In the genomic region with DNA sequence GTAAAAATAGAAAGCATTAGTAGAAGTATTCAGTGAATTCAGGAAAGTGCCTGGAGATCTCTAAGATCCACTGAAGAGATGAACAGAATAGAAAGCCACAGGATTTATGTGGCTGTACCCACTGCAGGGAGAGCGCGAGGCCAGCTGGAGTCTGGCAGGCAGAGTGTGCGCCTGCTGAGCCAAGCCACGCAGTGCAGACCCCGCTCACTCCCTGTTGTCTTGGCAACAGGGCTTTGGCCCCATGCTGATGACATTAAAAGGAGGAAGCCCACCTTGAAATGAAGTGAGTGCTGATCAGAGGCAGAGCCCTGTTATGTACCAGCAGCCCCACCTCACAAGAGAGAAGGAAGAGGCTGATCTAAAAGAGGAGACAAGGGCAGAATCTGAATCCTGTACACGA, we compare ENCODE assay signal across 21 cellular contexts. TPM values are rescaled to one million over a fixed set of nuclear protein-coding genes. Genes with fewer than 3 reads are reported as not detected.
DNase-seq lines count a peak whose midpoint lies in the region; ATAC-seq and TF ChIP-seq lines count a peak whose summit lies in the region.
"Had no signal": no experiment of that assay in that cellular context is flagged by ENCODE, and none has a peak within 500 bp of the region (broad histone marks: within the 10 kb centered on the region; RNA-seq: fewer than 3 reads in every experiment).

No MANE protein-coding gene starts in this region.

- no peak overlapping the region for H3K4me3 ChIP-seq in SK-N-SH (ENCODE audit: low read depth in 2 of 2, low read length in 1 of 2)
- no peak overlapping the region for H3K4me3 ChIP-seq in DND-41 (ENCODE audit: low read depth in 1 of 2, low read length in 2 of 2)
- no peak overlapping the region for H3K4me3 ChIP-seq in neural cell (ENCODE audit: low read length)
- no peak overlapping the region for H3K4me3 ChIP-seq in Peyer's patch
- H3K4me3 ChIP-seq: ovary, SJSA1, tibial nerve had no signal

- no peak for TF ChIP-seq RAD21 in SK-N-SH (IDR thresholded peaks at IDR 0.05; ENCODE audit: low read length)
- TF ChIP-seq RAD21 in neural cell (conservative IDR thresholded peaks at IDR 0.05), result no peak

- H3K9me3 ChIP-seq in SK-N-SH, result no peaks in the 10 kb centered on the region
- H3K9me3 ChIP-seq in DND-41 (ENCODE audit: insufficient read depth, low read length, severe bottlenecking), result no peaks in the 10 kb centered on the region
- no peaks in the 10 kb centered on the region for H3K9me3 ChIP-seq in neural cell (ENCODE audit: low read length)
- no peaks in the 10 kb centered on the region for H3K9me3 ChIP-seq in Peyer's patch
- H3K9me3 ChIP-seq: ovary, SJSA1, tibial nerve had no signal

- H3F3A ChIP-seq in SK-N-SH (replicated peaks; ENCODE audit: insufficient read depth) (no peaks in the 10 kb centered on the region), neural cell (ENCODE audit: insufficient read depth, low read length, poor library complexity, severe bottlenecking) (no peaks in the 10 kb centered on the region)

- H3K36me3 Mint-ChIP-seq in activated naive CD8-positive, alpha-beta T cell treated with anti-CD3 and anti-CD28 coated beads for 36 hours, result peaks cover 5% of the 10 kb centered on the region

- ATAC-seq in SK-N-SH treated with all-trans-retinoic acid at 6 μM for 48 hours, result peak; percentile 16; the same call in 1 of the 3 replicates
- peak; percentile 50 for ATAC-seq in DND-41 (ENCODE audit: insufficient read depth, low read depth)

- TF ChIP-seq CTCF in SK-N-SH (IDR thresholded peaks at IDR 0.05) (no peak), DND-41 (IDR thresholded peaks at IDR 0.05; ENCODE audit: borderline replicate concordance, extremely low read depth, low read length, poor library complexity, severe bottlenecking) (no peak), neural cell (IDR thresholded peaks at IDR 0.05; ENCODE audit: poor library complexity, severe bottlenecking) (no peak), Peyer's patch (IDR thresholded peaks at IDR 0.05) (no peak)

- H3K27ac Mint-ChIP-seq in activated naive CD8-positive, alpha-beta T cell treated with anti-CD3 and anti-CD28 coated beads for 36 hours, result peak overlapping the region; percentile 94
- H3K27ac Mint-ChIP-seq: mesothelial cell of epicardium had no signal

- CTCF ChIA-PET in SK-N-SH (lab: Yijun Ruan, JAX), result interaction anchor here (1.4 kb wide), 1 partner anchor 36 kb away, joined by 5 read pairs; a partner anchor contains a TSS

- H2AFZ ChIP-seq in SK-N-SH (ENCODE audit: low read depth), result no peak overlapping the region
- H2AFZ ChIP-seq in DND-41 (ENCODE audit: low read depth, low read length), result no peak overlapping the region
- H2AFZ ChIP-seq in neural cell (ENCODE audit: low read depth, low read length), result no peak overlapping the region

- H3K4me1 Mint-ChIP-seq in activated naive CD8-positive, alpha-beta T cell treated with anti-CD3 and anti-CD28 coated beads for 36 hours, result peaks cover 33% of the 10 kb centered on the region
- H3K4me1 Mint-ChIP-seq: mesothelial cell of epicardium had no signal

- H3K36me3 ChIP-seq in SK-N-SH (replicated peaks in 1 of 2; ENCODE audit: control insufficient read depth in 1 of 2, insufficient read depth in 2 of 2, low read length in 1 of 2) (no peaks in the 10 kb centered on the region), DND-41 (ENCODE audit: insufficient read depth, low read length) (peaks cover 85% of the 10 kb centered on the region), neural cell (ENCODE audit: insufficient read depth, low read length) (no peaks in the 10 kb centered on the region), Peyer's patch (no peaks in the 10 kb centered on the region)
- H3K36me3 ChIP-seq: ovary, SJSA1 had no signal

- H3K4me1 ChIP-seq in SK-N-SH (ENCODE audit: control insufficient read depth in 1 of 2, insufficient read depth in 2 of 2, low read depth in 1 of 2, low read length in 1 of 2) (peaks cover 0 to 7% of the 10 kb centered on the region in 2 experiments; a peak in 1 of 4 replicates), DND-41 (ENCODE audit: insufficient read depth, low read length) (peaks cover 99% of the 10 kb centered on the region), Peyer's patch (no peaks in the 10 kb centered on the region)
- H3K4me1 ChIP-seq: SJSA1, tibial nerve had no signal

- no peaks in the 10 kb centered on the region for H3K9me3 Mint-ChIP-seq in activated naive CD8-positive, alpha-beta T cell treated with anti-CD3 and anti-CD28 coated beads for 36 hours
- H3K9me3 Mint-ChIP-seq: mesothelial cell of epicardium had no signal

- POLR2A ChIA-PET in SK-N-SH (lab: Yijun Ruan, JAX), result no interaction called here

- H3K27me3 ChIP-seq in SK-N-SH (ENCODE audit: insufficient read depth), result no peaks in the 10 kb centered on the region
- no peaks in the 10 kb centered on the region for H3K27me3 ChIP-seq in DND-41 (ENCODE audit: insufficient read depth, low read length, poor library complexity)
- H3K27me3 ChIP-seq in neural cell (ENCODE audit: insufficient read depth, low read depth, low read length), result no peaks in the 10 kb centered on the region
- no peaks in the 10 kb centered on the region for H3K27me3 ChIP-seq in Peyer's patch
- H3K27me3 ChIP-seq: ovary, SJSA1, tibial nerve had no signal

- H3K27ac ChIP-seq in SK-N-SH (ENCODE audit: low read depth in 2 of 2, low read length in 1 of 2) (no peak overlapping the region), DND-41 (ENCODE audit: low read length) (peak overlapping the region; percentile 98), neural cell (ENCODE audit: low read length) (peak overlapping the region; percentile 45), Peyer's patch (peak overlapping the region in 1 of 4 donors; percentile 64)
- H3K27ac ChIP-seq: C4-2B, ovary, SJSA1, tibial nerve had no signal

- H3K27me3 Mint-ChIP-seq in activated naive CD8-positive, alpha-beta T cell treated with anti-CD3 and anti-CD28 coated beads for 36 hours, result no peaks in the 10 kb centered on the region

- H3K4me2 ChIP-seq in SK-N-SH (no peak overlapping the region), DND-41 (ENCODE audit: insufficient read depth, low read length) (no peak overlapping the region), neural cell (ENCODE audit: low read length) (no peak overlapping the region)

- H4K20me1 ChIP-seq in SK-N-SH (ENCODE audit: insufficient read depth), result no peaks in the 10 kb centered on the region
- peaks cover 3% of the 10 kb centered on the region; the same call in 1 of the 2 replicates for H4K20me1 ChIP-seq in DND-41 (ENCODE audit: insufficient read depth, low read length)
- H4K20me1 ChIP-seq in neural cell (ENCODE audit: insufficient read depth), result no peaks in the 10 kb centered on the region

- H3K9me2 ChIP-seq in SK-N-SH (no peaks in the 10 kb centered on the region), neural cell (ENCODE audit: insufficient read depth, low read length) (no peaks in the 10 kb centered on the region)

- WGBS in SK-N-SH (ENCODE audit: low lambda C conversion rate), result 70% methylated on average over 6 of the region's 6 CpGs

- H3K79me2 ChIP-seq in SK-N-SH (ENCODE audit: insufficient read depth) (no peaks in the 10 kb centered on the region), DND-41 (ENCODE audit: insufficient read depth, low read length) (peaks cover 92% of the 10 kb centered on the region), neural cell (replicated peaks; ENCODE audit: insufficient read depth, low read length) (no peaks in the 10 kb centered on the region)

- DNase-seq in SK-N-SH (no peak), DND-41 (peak; percentile 66), NK-92 (lab: John Stamatoyannopoulos, UW; ENCODE audit: unreplicated experiment) (no peak), cerebellar nuclear complex (lab: John Stamatoyannopoulos, UW) (no peak), Peyer's patch (no peak)
- DNase-seq in activated naive CD8-positive, alpha-beta T cell treated with anti-CD3 and anti-CD28 coated beads for 36 hours, result no peak
- DNase-seq: activated CD8-positive, alpha-beta memory T cell treated with anti-CD3 and anti-CD28 coated beads for 24 hours; caudate nucleus; kidney; MM.1S; NCI-H187; NCI-H446 treated with DMSO at 0.1 percent for 48 hours; ovary; stimulated activated CD4-positive, alpha-beta T cell treated with anti-CD3 and anti-CD28 coated beads, Interleukin-4, amount 100 ng/mL, for 24 hours; stimulated activated CD8-positive, alpha-beta memory T cell treated with anti-CD3 and anti-CD28 coated beads, Interleukin-4, amount 100 ng/mL, for 48 hours had no signal

- no peak for TF ChIP-seq POLR2A in Peyer's patch (IDR thresholded peaks at IDR 0.05)

- TF ChIP-seq EP300 in SK-N-SH (IDR thresholded peaks at IDR 0.05; ENCODE audit: borderline replicate concordance in 1 of 2, low read depth in 1 of 2, low read length in 1 of 2), result no peak
- no peak for TF ChIP-seq EP300 in neural cell (conservative IDR thresholded peaks at IDR 0.05; ENCODE audit: poor library complexity, severe bottlenecking)

- H3K9ac ChIP-seq in SK-N-SH, result no peak overlapping the region
- no peak overlapping the region for H3K9ac ChIP-seq in DND-41 (ENCODE audit: low read depth, low read length)
- peak overlapping the region; percentile 25 for H3K9ac ChIP-seq in neural cell (ENCODE audit: low read length)

- H3K4me3 Mint-ChIP-seq in activated naive CD8-positive, alpha-beta T cell treated with anti-CD3 and anti-CD28 coated beads for 36 hours, result peak overlapping the region; percentile 81
- H3K4me3 Mint-ChIP-seq: mesothelial cell of epicardium had no signal

TF ChIP-seq in SK-N-SH treated with all-trans-retinoic acid at 6 μM for 48 hours, 23 proteins besides CTCF, POLR2A, EP300 and RAD21 (continues in another document):
- no peak for TF ChIP-seq ARNTL (CRISPR knock-in tag; IDR thresholded peaks at IDR 0.05; ENCODE audit: borderline replicate concordance, low read depth)

TF ChIP-seq in SK-N-SH, 30 proteins besides CTCF, POLR2A, EP300 and RAD21 (continues in another document):
- TF ChIP-seq RFX5 (IDR thresholded peaks at IDR 0.05; ENCODE audit: low read length) (no peak), RCOR1 (IDR thresholded peaks at IDR 0.05; ENCODE audit: low read length) (no peak)

TF ChIP-seq in neural cell, 6 proteins besides CTCF, POLR2A, EP300 and RAD21:
- TF ChIP-seq MXI1 (conservative IDR thresholded peaks at IDR 0.05; ENCODE audit: poor library complexity, severe bottlenecking) (no peak), POLR2AphosphoS5 (IDR thresholded peaks at IDR 0.05) (peak; percentile 45)
TF ChIP-seq in neural cell: peak in this region for 1.

RNA-seq across cellular contexts. Expression of a gene that starts 36.7 kb away (rescaled TPM):
- polyA plus RNA-seq in SK-N-SH (2012; rRNA removed) (8.6 and 12.1 TPM in 2 replicates), neural cell (93.9 and 109 TPM in 2 replicates)
- polyA plus RNA-seq in SK-N-SH (2012; cell fraction: cytosol; rRNA removed), result 8.4 and 8.8 TPM in 2 replicates
- 11.6 and 16.9 TPM in 2 replicates for polyA plus RNA-seq in SK-N-SH (2012; cell fraction: nucleus; rRNA removed)
- 10 to 100 TPM in 1 of 2 experiments, 1 to 10 TPM in 1; 9.9 to 10.5 TPM for total RNA-seq in activated naive CD8-positive, alpha-beta T cell treated with anti-CD3 and anti-CD28 coated beads for 36 hours
- polyA minus RNA-seq in neural cell, result 91.5 and 113 TPM in 2 replicates
- total RNA-seq in Peyer's patch, result 10 to 100 TPM in 3 of 4 donors, 1 to 10 TPM in 1; 8.6 to 34.0 (median 19.8) TPM

Comparison
In these comparisons a context has a peak if more than half of its experiments do, and no peak if none do; other contexts are left out.
1. H3K27ac ChIP-seq: peak in DND-41 (single experiment) and neural cell (single experiment); none in SK-N-SH (0 of 2).